In genomic region chr19:38389101-38389925, GRCh38 we compare ENCODE assay signal across 8 cellular contexts. TPM values are rescaled to one million over a fixed set of nuclear protein-coding genes. Genes with fewer than 3 reads are reported as not detected.
A peak's percentile ranks its signal among the peaks of the same experiment; 100 is the strongest.
DNase-seq lines count a peak whose midpoint lies in the region; ATAC-seq, FAIRE-seq and TF ChIP-seq lines count a peak whose summit lies in the region.

No MANE protein-coding gene starts in this region.

- no peak for TF ChIP-seq EP300 in GM12878 (IDR thresholded peaks at IDR 0.05; ENCODE audit: borderline replicate concordance in 1 of 2, control insufficient read depth in 1 of 2, low read depth in 2 of 2, low read length in 2 of 2)

- H4K20me1 ChIP-seq in GM12878 (ENCODE audit: control insufficient read depth, insufficient read depth): no peaks in the 10 kb centered on the region; the same call in 1 of the 2 replicates

- TF ChIP-seq CTCF in D721Med (IDR thresholded peaks at IDR 0.05; ENCODE audit: insufficient read depth, missing control alignments) (no peak), LNCaP clone FGC (IDR thresholded peaks at IDR 0.05; ENCODE audit: control insufficient read depth, extremely low read depth, insufficient read depth) (no peak), GM12878 (IDR thresholded peaks at IDR 0.05 in 2 of 3, conservative IDR thresholded peaks at IDR 0.05 in 1 of 3; ENCODE audit: control insufficient read depth in 2 of 3, extremely low read depth in 1 of 3, insufficient read depth in 1 of 3, low read depth in 3 of 3, low read length in 3 of 3) (no peak), kidney epithelial cell (IDR thresholded peaks at IDR 0.05; ENCODE audit: insufficient read depth, low read length, poor library complexity, severe bottlenecking) (no peak), tibial artery (IDR thresholded peaks at IDR 0.05) (no peak)

- DNase-seq in D721Med (ENCODE audit: insufficient read length, low spot score) (peak; percentile 67), LNCaP clone FGC (ENCODE audit: low read depth) (no peak), GM12878 (ENCODE audit: low read depth, low spot score) (no peak), kidney epithelial cell (ENCODE audit: low read depth) (peak; percentile 48), tibial artery (peak in 1 of 2 donors; percentile 73)

- SMC1A ChIA-PET in GM12878 (lab: Charles Lee; ENCODE audit: uncharacterized antibody, unreplicated experiment): interaction anchor here (2.2 kb wide), 1 partner anchor 14 kb away, joined by 6 read pairs; the partner anchor contains the start of gene FAM98C

- FAIRE-seq in D721Med (lab: Jason Lieb, UNC): no peak
- FAIRE-seq in GM12878 (lab: Jason Lieb, UNC): no peak

- RAD21 ChIA-PET in GM12878 (lab: Charles Lee; ENCODE audit: unreplicated experiment): interaction anchor here (1.8 kb wide), 1 partner anchor 14 kb away, joined by 6 read pairs; the partner anchor contains the start of gene FAM98C

- POLR2A ChIA-PET in GM12878 (lab: Charles Lee): interaction anchor here (0.6 to 1.0 kb wide), 2 partner anchors 14 to 162 kb away, joined by 3 to 4 read pairs; partner anchors contain the start of gene FAM98C

- H3K9ac ChIP-seq in GM12878 (ENCODE audit: control insufficient read depth, insufficient read depth, low read length): no peak overlapping the region

- intact Hi-C loops in GM12878 (cut with micrococcal nuclease; ENCODE audit: unreplicated experiment): loop anchor here (5.0 kb wide), 1 partner anchor 157 kb away; no protein-coding TSS in a partner anchor
- intact Hi-C loops in tibial artery (cut with DNase I; ENCODE audit: low total_unique reads): loop anchor here (2.0 to 5.0 kb wide), 2 partner anchors 13 to 142 kb away; partner anchors contain the start of gene FAM98C

- H3K27ac ChIP-seq in GM12878 (ENCODE audit: control insufficient read depth, insufficient read depth) (no peak overlapping the region), tibial artery (peak overlapping the region; percentile 84 to 86)

- H3K4me1 ChIP-seq in GM12878 (ENCODE audit: control insufficient read depth, insufficient read depth, low read length) (peaks cover 12% of the 10 kb centered on the region), tibial artery (peaks cover 5 to 45% (median 34%) of the 10 kb centered on the region in 4 donors)

- no peak overlapping the region for H2AFZ ChIP-seq in GM12878 (ENCODE audit: control insufficient read depth, low read depth, low read length)

- peak overlapping the region; percentile 48 for H3K4me3 ChIP-seq in LNCaP clone FGC (ENCODE audit: low read depth, low read length)
- no peak overlapping the region for H3K4me3 ChIP-seq in GM12878
- peak overlapping the region; percentile 96 for H3K4me3 ChIP-seq in kidney epithelial cell (ENCODE audit: low read depth, low read length)
- peak overlapping the region; percentile 54 to 73 for H3K4me3 ChIP-seq in tibial artery

- H3K36me3 ChIP-seq in GM12878 (ENCODE audit: control insufficient read depth in 2 of 2, insufficient read depth in 2 of 2, low read length in 1 of 2) (no peaks in the 10 kb centered on the region; a peak in 2 of 4 replicates), kidney epithelial cell (ENCODE audit: control insufficient read depth, insufficient read depth, low read length) (peaks cover 1% of the 10 kb centered on the region), tibial artery (peaks cover 0 to 20% (median 2%) of the 10 kb centered on the region in 3 donors)

- H3K27me3 ChIP-seq in GM12878 (replicated peaks in 1 of 2; ENCODE audit: control insufficient read depth in 2 of 2, insufficient read depth in 2 of 2, low read length in 1 of 2) (peaks cover 0 to under 1% of the 10 kb centered on the region in 2 experiments; a peak in 1 of 4 replicates), kidney epithelial cell (ENCODE audit: control insufficient read depth, insufficient read depth, low read length) (peaks cover 8% of the 10 kb centered on the region), tibial artery (peaks cover 0 to under 1% of the 10 kb centered on the region in 2 donors)

- no peak for TF ChIP-seq RAD21 in GM12878 (IDR thresholded peaks at IDR 0.05; ENCODE audit: insufficient read depth, low read depth, low read length)

- no peaks in the 10 kb centered on the region for H3K79me2 ChIP-seq in GM12878 (ENCODE audit: control insufficient read depth, insufficient read depth, low read length)

- H3K4me2 ChIP-seq in GM12878 (ENCODE audit: control insufficient read depth, insufficient read depth): peak overlapping the region; percentile 30; the same call in 1 of the 2 replicates

- CTCF ChIA-PET in GM12878 (lab: Yijun Ruan, JAX): interaction anchor here (1.0 to 2.4 kb wide), 2 partner anchors 13 to 14 kb away, joined by 3 to 14 read pairs; partner anchors contain the start of gene FAM98C

- WGBS in GM12878 (ENCODE audit: insufficient coverage, insufficient replicate concordance, low lambda C conversion rate, missing lambda C conversion rate): 9% methylated on average over 19 of the region's 28 CpGs

- no peak for TF ChIP-seq POLR2A in GM12878 (IDR thresholded peaks at IDR 0.05; ENCODE audit: low read depth, low read length)

- H3K9me3 ChIP-seq in GM12878 (replicated peaks; ENCODE audit: control insufficient read depth, insufficient read depth, low read length) (no peaks in the 10 kb centered on the region), tibial artery (no peaks in the 10 kb centered on the region)

- in situ Hi-C loops in GM12878 (cut with MboI): no loop called here

- BruUV-seq in GM12878 (replicated peaks; lab: Mats Ljungman, UMichigan): no TSS peak

- ATAC-seq in GM12878 (no peak), HG03175 (IDR thresholded peaks at IDR 0.05; ENCODE audit: unreplicated experiment) (no peak), HG02884 (IDR thresholded peaks at IDR 0.05; ENCODE audit: unreplicated experiment) (no peak), HG02852 (IDR thresholded peaks at IDR 0.05; ENCODE audit: unreplicated experiment) (no peak)

RNA-seq across cellular contexts. Expression of gene SPRED3, which starts 0.8 kb away (rescaled TPM):
- total RNA-seq in GM12878 (2013; cell fraction: nucleolus; rRNA removed): 2.1 and 4.2 TPM in 2 replicates
- 0.05 TPM in 1 of 2 replicates, not detected in the other for total RNA-seq in GM12878 (2014; rRNA removed)
- 0.23 and 0.27 TPM in 2 replicates for total RNA-seq in GM12878 (2014; rRNA removed; fragmentation: Illumina TruSeq; extraction: Trizol)
- total RNA-seq in GM12878 (2021): 1.2 and 1.5 TPM in 2 replicates
- 0.04 TPM for polyA plus RNA-seq in GM12878 (2011; ENCODE audit: low read depth)
- polyA plus RNA-seq in GM12878 (2011; rRNA removed): 0.61 and 0.79 TPM in 2 replicates
- polyA plus RNA-seq in GM12878 (2011; cell fraction: cytosol; rRNA removed): 0.18 and 0.40 TPM in 2 replicates
- polyA plus RNA-seq in GM12878 (2011; cell fraction: nucleus; rRNA removed): 4.8 and 6.4 TPM in 2 replicates
- 0.91 and 2.4 TPM in 2 replicates for polyA plus RNA-seq in GM12878 (2012)
- polyA plus RNA-seq in GM12878 (2014; fragmentation: Illumina TruSeq; extraction: Trizol): 0.11 and 0.24 TPM in 2 replicates
- under 1 TPM; 0.09 to 0.32 TPM for polyA plus RNA-seq in GM12878 (2014; fragmentation: Nextera tagmentation; extraction: Ambion mirVana)
- 0.31 and 0.88 TPM in 2 replicates for polyA plus RNA-seq in GM12878 (2014; rRNA removed)
- polyA plus RNA-seq in GM12878 (2016; fragmentation: Nextera tagmentation; extraction: Ambion mirVana): under 1 TPM in 1 of 2 experiments, not detected in 1; 0.47 TPM
- 0.52 and 0.73 TPM in 2 replicates for polyA minus RNA-seq in GM12878 (2011; rRNA and poly(A)+ RNA removed)
- not detected in 2 replicates for polyA minus RNA-seq in GM12878 (2011; cell fraction: cytosol; rRNA and poly(A)+ RNA removed)
- polyA minus RNA-seq in GM12878 (2011; cell fraction: nucleus; rRNA and poly(A)+ RNA removed): 1.1 and 2.0 TPM in 2 replicates
- total RNA-seq in kidney epithelial cell: 4.3 and 4.5 TPM in 2 replicates

RNA-seq across cellular contexts. Expression of gene GGN, which starts 1.5 kb away (rescaled TPM):
- total RNA-seq in GM12878 (2013; cell fraction: nucleolus; rRNA removed): not detected in 2 replicates
- not detected in 2 replicates for total RNA-seq in GM12878 (2014; rRNA removed)
- not detected in 2 replicates for total RNA-seq in GM12878 (2014; rRNA removed; fragmentation: Illumina TruSeq; extraction: Trizol)
- total RNA-seq in GM12878 (2021): not detected in 2 replicates
- not detected for polyA plus RNA-seq in GM12878 (2011; ENCODE audit: low read depth)
- not detected in 2 replicates for polyA plus RNA-seq in GM12878 (2011; rRNA removed)
- polyA plus RNA-seq in GM12878 (2011; cell fraction: cytosol; rRNA removed): not detected in 2 replicates
- not detected in 2 replicates for polyA plus RNA-seq in GM12878 (2011; cell fraction: nucleus; rRNA removed)
- polyA plus RNA-seq in GM12878 (2012): 0.25 and 0.37 TPM in 2 replicates
- polyA plus RNA-seq in GM12878 (2014; fragmentation: Illumina TruSeq; extraction: Trizol): not detected in 2 replicates
- not detected for polyA plus RNA-seq in GM12878 (2014; fragmentation: Nextera tagmentation; extraction: Ambion mirVana)
- polyA plus RNA-seq in GM12878 (2014; rRNA removed): not detected in 2 replicates
- polyA plus RNA-seq in GM12878 (2016; fragmentation: Nextera tagmentation; extraction: Ambion mirVana): not detected
- polyA minus RNA-seq in GM12878 (2011; rRNA and poly(A)+ RNA removed): not detected in 2 replicates
- not detected in 2 replicates for polyA minus RNA-seq in GM12878 (2011; cell fraction: cytosol; rRNA and poly(A)+ RNA removed)
- polyA minus RNA-seq in GM12878 (2011; cell fraction: nucleus; rRNA and poly(A)+ RNA removed): not detected in 2 replicates
- total RNA-seq in kidney epithelial cell: 0.07 and 1.4 TPM in 2 replicates

RNA-seq across cellular contexts. Expression of gene FAM98C, which starts 13.6 kb away (rescaled TPM):
- 25.4 and 31.4 TPM in 2 replicates for total RNA-seq in GM12878 (2013; cell fraction: nucleolus; rRNA removed)
- total RNA-seq in GM12878 (2014; rRNA removed) (9.8 and 10.2 TPM in 2 replicates), GM12878 (2014; rRNA removed; fragmentation: Illumina TruSeq; extraction: Trizol) (6.8 and 7.0 TPM in 2 replicates), GM12878 (2021) (11.2 and 14.2 TPM in 2 replicates), kidney epithelial cell (17.8 and 22.2 TPM in 2 replicates)
- 5.0 TPM for polyA plus RNA-seq in GM12878 (2011; ENCODE audit: low read depth)
- polyA plus RNA-seq in GM12878 (2011; rRNA removed) (4.5 and 8.8 TPM in 2 replicates), GM12878 (2014; fragmentation: Illumina TruSeq; extraction: Trizol) (1.7 and 3.5 TPM in 2 replicates), GM12878 (2014; fragmentation: Nextera tagmentation; extraction: Ambion mirVana) (1 to 10 TPM; 1.4 to 2.3 TPM), GM12878 (2014; rRNA removed) (17.1 and 23.5 TPM in 2 replicates), GM12878 (2016; fragmentation: Nextera tagmentation; extraction: Ambion mirVana) (10 to 100 TPM; 13.5 to 17.2 TPM)
- 13.9 and 19.4 TPM in 2 replicates for polyA plus RNA-seq in GM12878 (2011; cell fraction: cytosol; rRNA removed)
- polyA plus RNA-seq in GM12878 (2011; cell fraction: nucleus; rRNA removed): 33.4 and 38.9 TPM in 2 replicates
- polyA plus RNA-seq in GM12878 (2012): 14.4 and 15.0 TPM in 2 replicates
- polyA minus RNA-seq in GM12878 (2011; rRNA and poly(A)+ RNA removed): 4.2 and 10.1 TPM in 2 replicates
- polyA minus RNA-seq in GM12878 (2011; cell fraction: cytosol; rRNA and poly(A)+ RNA removed): 7.9 and 8.8 TPM in 2 replicates
- 6.8 and 10.3 TPM in 2 replicates for polyA minus RNA-seq in GM12878 (2011; cell fraction: nucleus; rRNA and poly(A)+ RNA removed)

RNA-seq across cellular contexts. Expression of gene PSMD8, which starts 14.9 kb away (rescaled TPM):
- 69.3 and 72.2 TPM in 2 replicates for total RNA-seq in GM12878 (2013; cell fraction: nucleolus; rRNA removed)
- 294 and 336 TPM in 2 replicates for total RNA-seq in GM12878 (2014; rRNA removed)
- total RNA-seq in GM12878 (2014; rRNA removed; fragmentation: Illumina TruSeq; extraction: Trizol): 164 and 180 TPM in 2 replicates
- 180 and 189 TPM in 2 replicates for total RNA-seq in GM12878 (2021)
- 83.0 TPM for polyA plus RNA-seq in GM12878 (2011; ENCODE audit: low read depth)
- 235 and 409 TPM in 2 replicates for polyA plus RNA-seq in GM12878 (2011; rRNA removed)
- polyA plus RNA-seq in GM12878 (2011; cell fraction: cytosol; rRNA removed): 430 and 613 TPM in 2 replicates
- 204 and 265 TPM in 2 replicates for polyA plus RNA-seq in GM12878 (2011; cell fraction: nucleus; rRNA removed)
- 160 and 165 TPM in 2 replicates for polyA plus RNA-seq in GM12878 (2012)
- 184 and 210 TPM in 2 replicates for polyA plus RNA-seq in GM12878 (2014; fragmentation: Illumina TruSeq; extraction: Trizol)
- 10 to 100 TPM; 81.2 to 99.0 TPM for polyA plus RNA-seq in GM12878 (2014; fragmentation: Nextera tagmentation; extraction: Ambion mirVana)
- 329 and 346 TPM in 2 replicates for polyA plus RNA-seq in GM12878 (2014; rRNA removed)
- 100 to 1,000 TPM; 327 to 341 TPM for polyA plus RNA-seq in GM12878 (2016; fragmentation: Nextera tagmentation; extraction: Ambion mirVana)
- polyA minus RNA-seq in GM12878 (2011; rRNA and poly(A)+ RNA removed): 244 and 321 TPM in 2 replicates
- 59.7 and 83.7 TPM in 2 replicates for polyA minus RNA-seq in GM12878 (2011; cell fraction: cytosol; rRNA and poly(A)+ RNA removed)
- polyA minus RNA-seq in GM12878 (2011; cell fraction: nucleus; rRNA and poly(A)+ RNA removed): 42.4 and 72.0 TPM in 2 replicates
- 316 and 367 TPM in 2 replicates for total RNA-seq in kidney epithelial cell

RNA-seq across cellular contexts. Expression of gene RASGRP4, which starts 36.7 kb away (rescaled TPM):
- 3.5 and 4.8 TPM in 2 replicates for total RNA-seq in GM12878 (2013; cell fraction: nucleolus; rRNA removed)
- 4.8 and 5.7 TPM in 2 replicates for total RNA-seq in GM12878 (2014; rRNA removed)
- 2.0 and 2.8 TPM in 2 replicates for total RNA-seq in GM12878 (2014; rRNA removed; fragmentation: Illumina TruSeq; extraction: Trizol)
- 5.9 TPM in 2 replicates for total RNA-seq in GM12878 (2021)
- polyA plus RNA-seq in GM12878 (2011; ENCODE audit: low read depth): 1.2 TPM
- polyA plus RNA-seq in GM12878 (2011; rRNA removed): 0.04 and 0.24 TPM in 2 replicates
- 0.22 and 0.30 TPM in 2 replicates for polyA plus RNA-seq in GM12878 (2011; cell fraction: cytosol; rRNA removed)
- 0.38 and 0.55 TPM in 2 replicates for polyA plus RNA-seq in GM12878 (2011; cell fraction: nucleus; rRNA removed)
- polyA plus RNA-seq in GM12878 (2012): 2.5 and 2.6 TPM in 2 replicates
- polyA plus RNA-seq in GM12878 (2014; fragmentation: Illumina TruSeq; extraction: Trizol): 4.2 and 5.5 TPM in 2 replicates
- under 1 TPM; 0.26 to 0.55 TPM for polyA plus RNA-seq in GM12878 (2014; fragmentation: Nextera tagmentation; extraction: Ambion mirVana)
- 6.6 and 7.4 TPM in 2 replicates for polyA plus RNA-seq in GM12878 (2014; rRNA removed)
- polyA plus RNA-seq in GM12878 (2016; fragmentation: Nextera tagmentation; extraction: Ambion mirVana): 1 to 10 TPM; 2.4 to 3.8 TPM
- polyA minus RNA-seq in GM12878 (2011; rRNA and poly(A)+ RNA removed): 0.21 TPM in 1 of 2 replicates, not detected in the other
- polyA minus RNA-seq in GM12878 (2011; cell fraction: cytosol; rRNA and poly(A)+ RNA removed): not detected in 2 replicates
- polyA minus RNA-seq in GM12878 (2011; cell fraction: nucleus; rRNA and poly(A)+ RNA removed): 0.12 TPM in 1 of 2 replicates, not detected in the other
- not detected in 2 replicates for total RNA-seq in kidney epithelial cell

Comparison
In these comparisons a context has a peak if more than half of its experiments do, and no peak if none do; other contexts are left out.
1. DNase-seq: peak in D721Med (single experiment) and kidney epithelial cell (single experiment); none in LNCaP clone FGC (single experiment) and GM12878 (single experiment).